Comparison of ENCODE assay signal across 10 cellular contexts in genomic region chr10:4051011-4051407, GRCh38.
DNase-seq lines count a peak whose midpoint lies in the region; ATAC-seq, FAIRE-seq and TF ChIP-seq lines count a peak whose summit lies in the region.
"Had no signal": no experiment of that assay in that cellular context is flagged by ENCODE, and none has a peak within 500 bp of the region (broad histone marks: within the 10 kb centered on the region; RNA-seq: fewer than 3 reads in every experiment).

No MANE protein-coding gene starts in this region.

- no peaks in the 10 kb centered on the region for H3F3A ChIP-seq in MM.1S (ENCODE audit: insufficient read depth, low read length)

- H3K4me1 Mint-ChIP-seq in stimulated activated effector memory CD8-positive, alpha-beta T cell treated with anti-CD3 and anti-CD28 coated beads, Interleukin-12 subunit alpha, Interleukin-12 subunit beta, amount 100 ng/mL, for 72 hours = peaks cover 7% of the 10 kb centered on the region

- H3K36me3 Mint-ChIP-seq in stimulated activated effector memory CD8-positive, alpha-beta T cell treated with anti-CD3 and anti-CD28 coated beads, Interleukin-12 subunit alpha, Interleukin-12 subunit beta, amount 100 ng/mL, for 72 hours = no peaks in the 10 kb centered on the region

- H3K9ac ChIP-seq in MM.1S (ENCODE audit: low read length) = no peak overlapping the region

- TF ChIP-seq CTCF in breast epithelium (IDR thresholded peaks at IDR 0.05) (no peak), MM.1S (IDR thresholded peaks at IDR 0.05; ENCODE audit: low read length) (no peak)

- no peaks in the 10 kb centered on the region for H3K9me3 Mint-ChIP-seq in stimulated activated effector memory CD8-positive, alpha-beta T cell treated with anti-CD3 and anti-CD28 coated beads, Interleukin-12 subunit alpha, Interleukin-12 subunit beta, amount 100 ng/mL, for 72 hours
- H3K9me3 Mint-ChIP-seq: activated T-cell treated with anti-CD3 and anti-CD28 coated beads, Interleukin-2, amount 50 U/mL, for 24 hours had no signal

- H3K9me2 ChIP-seq in MM.1S (replicated peaks; ENCODE audit: insufficient read depth, low read length) = no peaks in the 10 kb centered on the region

- no peak overlapping the region for H3K4me3 Mint-ChIP-seq in stimulated activated effector memory CD8-positive, alpha-beta T cell treated with anti-CD3 and anti-CD28 coated beads, Interleukin-12 subunit alpha, Interleukin-12 subunit beta, amount 100 ng/mL, for 72 hours
- H3K4me3 Mint-ChIP-seq: activated T-cell treated with anti-CD3 and anti-CD28 coated beads, Interleukin-2, amount 50 U/mL, for 24 hours had no signal

- H3K79me2 ChIP-seq in MM.1S (ENCODE audit: low read length) = no peaks in the 10 kb centered on the region

- peak overlapping the region; percentile 44 for H3K27ac Mint-ChIP-seq in stimulated activated effector memory CD8-positive, alpha-beta T cell treated with anti-CD3 and anti-CD28 coated beads, Interleukin-12 subunit alpha, Interleukin-12 subunit beta, amount 100 ng/mL, for 72 hours
- H3K27ac Mint-ChIP-seq: activated T-cell treated with anti-CD3 and anti-CD28 coated beads, Interleukin-2, amount 50 U/mL, for 24 hours had no signal

- H3K4me2 ChIP-seq in MM.1S (ENCODE audit: low read depth, low read length) = no peak overlapping the region

- H3K4me1 ChIP-seq in breast epithelium (no peaks in the 10 kb centered on the region), MM.1S (ENCODE audit: low read length) (no peaks in the 10 kb centered on the region)

- H3K36me3 ChIP-seq in breast epithelium (no peaks in the 10 kb centered on the region), MM.1S (replicated peaks; ENCODE audit: insufficient read depth, low read length) (no peaks in the 10 kb centered on the region)

- FAIRE-seq in H54 (lab: Jason Lieb, UNC) = peak; percentile 65
- FAIRE-seq: G401.6 had no signal

- DNase-seq in H54 (ENCODE audit: insufficient read length, low spot score) (peak; percentile 12), breast epithelium (ENCODE audit: low spot score in 2 of 2) (no peak), left colon (no peak), DMS53 treated with DMSO at 0.1 percent for 48 hours (lab: John Stamatoyannopoulos, UW; ENCODE audit: unreplicated experiment) (no peak), mesenteric fat pad (ENCODE audit: low spot score) (no peak), MM.1S (no peak), HK-2 (ENCODE audit: unreplicated experiment) (no peak)
- no peak for DNase-seq in stimulated activated effector memory CD8-positive, alpha-beta T cell treated with anti-CD3 and anti-CD28 coated beads, Interleukin-12 subunit alpha, Interleukin-12 subunit beta, amount 100 ng/mL, for 72 hours (ENCODE audit: low spot score in 2 of 2)
- DNase-seq: activated T-cell treated with anti-CD3 and anti-CD28 coated beads, Interleukin-2, amount 50 U/mL, for 24 hours had no signal

- H3K27ac ChIP-seq in breast epithelium = peak overlapping the region; percentile 40 to 67
- H3K27ac ChIP-seq in MM.1S (ENCODE audit: low read length) = no peak overlapping the region

- no peaks in the 10 kb centered on the region for H3K27me3 ChIP-seq in breast epithelium
- H3K27me3 ChIP-seq in MM.1S (replicated peaks; ENCODE audit: insufficient read depth, low read length) = no peaks in the 10 kb centered on the region

- H3K9me3 ChIP-seq in breast epithelium (no peaks in the 10 kb centered on the region), MM.1S (replicated peaks; ENCODE audit: insufficient read depth, low read length) (no peaks in the 10 kb centered on the region)

- peak; percentile 77 for ATAC-seq in left colon
- ATAC-seq in stimulated activated effector memory CD8-positive, alpha-beta T cell treated with anti-CD3 and anti-CD28 coated beads, Interleukin-12 subunit alpha, Interleukin-12 subunit beta, amount 100 ng/mL, for 72 hours = no peak

- intact Hi-C loops in breast epithelium (cut with DNase I; ENCODE audit: low total_unique reads) = no loop called here
- intact Hi-C loops in left colon (cut with DNase I, micrococcal nuclease) = no loop called here

- H4K20me1 ChIP-seq in MM.1S (ENCODE audit: insufficient read depth, low read length) = no peaks in the 10 kb centered on the region

- TF ChIP-seq POLR2A in H54 (IDR thresholded peaks at IDR 0.05; ENCODE audit: low read depth, low read length) (no peak), breast epithelium (IDR thresholded peaks at IDR 0.05) (no peak)

- peak overlapping the region; percentile 7 to 38 (median 7) for H3K4me3 ChIP-seq in breast epithelium
- H3K4me3 ChIP-seq in MM.1S (ENCODE audit: low read length) = no peak overlapping the region

- no peak overlapping the region for H2AFZ ChIP-seq in MM.1S (ENCODE audit: low read length)
